10 cellular contexts compared by ENCODE assay signal in the genomic region with DNA sequence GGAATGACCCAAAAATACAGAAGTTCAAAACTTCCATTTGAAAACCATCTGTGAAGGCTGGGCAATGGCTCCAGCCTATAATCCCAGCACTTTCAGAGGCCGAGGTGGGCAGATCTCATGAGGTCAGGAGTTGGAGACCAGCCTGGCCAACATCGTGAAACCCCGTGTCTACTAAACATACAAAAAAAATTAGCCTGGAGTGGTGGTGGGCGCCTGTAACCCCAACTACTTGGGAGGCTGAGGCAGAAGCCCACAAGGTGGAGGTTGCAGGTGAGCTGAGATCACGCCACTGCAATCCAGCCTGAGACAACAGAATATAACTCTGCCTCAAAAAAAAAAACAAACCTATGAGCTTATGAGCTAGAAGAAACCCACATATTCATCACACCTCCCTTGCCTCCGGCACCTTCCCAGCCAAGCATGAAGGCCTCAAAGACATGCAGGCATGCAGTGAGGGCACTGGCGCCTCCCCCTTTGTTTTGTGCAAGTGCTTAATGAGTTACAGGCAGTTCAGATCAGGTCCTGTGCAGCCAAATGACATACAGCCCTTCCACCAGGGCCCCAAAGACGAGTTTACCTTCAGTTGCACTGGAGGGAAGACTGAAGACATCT. TPM values are rescaled to one million over a fixed set of nuclear protein-coding genes. Genes with fewer than 3 reads are reported as not detected.
DNase-seq lines count a peak whose midpoint lies in the region; ATAC-seq and TF ChIP-seq lines count a peak whose summit lies in the region.
"Had no signal": no experiment of that assay in that cellular context is flagged by ENCODE, and none has a peak within 500 bp of the region (broad histone marks: within the 10 kb centered on the region; RNA-seq: fewer than 3 reads in every experiment).

No MANE protein-coding gene starts in this region.

- H2AFZ ChIP-seq in IMR-90 (replicated peaks; ENCODE audit: low read length, poor library complexity), result peak overlapping the region; percentile 36
- H2AFZ ChIP-seq in neural cell (ENCODE audit: low read depth, low read length), result no peak overlapping the region

- H3K18ac ChIP-seq in IMR-90 (ENCODE audit: low read depth, low read length), result no peak overlapping the region

- H3K23ac ChIP-seq in IMR-90 (ENCODE audit: low read depth, low read length), result 0 out of 2 replicates have a peak overlapping the region, but pooled peaks have one; percentile 24

- H3K9me3 ChIP-seq in IMR-90 (ENCODE audit: control insufficient read depth, insufficient read depth, low read length) (no peaks in the 10 kb centered on the region), neural cell (ENCODE audit: low read length) (no peaks in the 10 kb centered on the region), prostate gland (no peaks in the 10 kb centered on the region)

- peak overlapping the region in 4 of 5 experiments; percentile 16 to 83 (median 47) for H3K27ac Mint-ChIP-seq in brain

- TF ChIP-seq RAD21 in IMR-90 (IDR thresholded peaks at IDR 0.05; ENCODE audit: low read length) (no peak), neural cell (conservative IDR thresholded peaks at IDR 0.05) (no peak)

- in situ Hi-C loops in IMR-90 (cut with MboI; ENCODE audit: low sequenced_read_pairs), result no loop called here

- H3K9ac ChIP-seq in IMR-90 (ENCODE audit: low read depth, low read length), result no peak overlapping the region
- H3K9ac ChIP-seq in neural cell (ENCODE audit: low read length), result no peak overlapping the region

- peaks cover 77% of the 10 kb centered on the region for H3K36me3 ChIP-seq in IMR-90 (ENCODE audit: control insufficient read depth, insufficient read depth, low read length)
- peaks cover 36% of the 10 kb centered on the region for H3K36me3 ChIP-seq in neural cell (ENCODE audit: insufficient read depth, low read length)
- H3K36me3 ChIP-seq in prostate gland, result peaks cover 6 to 32% of the 10 kb centered on the region in 2 donors

- intact Hi-C loops in IMR-90 (cut with micrococcal nuclease) (no loop called here), prostate gland (cut with DNase I) (no loop called here)

- H3K4me3 ChIP-seq in IMR-90 (ENCODE audit: insufficient read depth, low read depth, low read length) (no peak overlapping the region), neural cell (ENCODE audit: low read length) (no peak overlapping the region), prostate gland (no peak overlapping the region)

- H3K4me1 ChIP-seq in IMR-90 (ENCODE audit: control insufficient read depth, insufficient read depth, low read length) (peaks cover 6% of the 10 kb centered on the region), prostate gland (replicated peaks) (peaks cover 4% of the 10 kb centered on the region)

- H3K27me3 ChIP-seq in IMR-90 (ENCODE audit: control insufficient read depth, insufficient read depth, low read length) (no peaks in the 10 kb centered on the region), neural cell (ENCODE audit: insufficient read depth, low read depth, low read length) (no peaks in the 10 kb centered on the region), prostate gland (replicated peaks; ENCODE audit: insufficient read depth) (no peaks in the 10 kb centered on the region)

- peaks cover 34 to 78% of the 10 kb centered on the region in 2 experiments for H3K79me1 ChIP-seq in IMR-90 (ENCODE audit: low read depth in 1 of 2, low read length in 2 of 2)

- H4K91ac ChIP-seq in IMR-90 (ENCODE audit: insufficient read depth, low read depth, low read length), result no peak overlapping the region

- TF ChIP-seq POLR2A in IMR-90 (IDR thresholded peaks at IDR 0.05; ENCODE audit: low read depth, low read length) (no peak), prostate gland (IDR thresholded peaks at IDR 0.05) (no peak)

- TF ChIP-seq EP300 in neural cell (conservative IDR thresholded peaks at IDR 0.05; ENCODE audit: poor library complexity, severe bottlenecking), result no peak

- no peaks in the 10 kb centered on the region for H3K27me3 Mint-ChIP-seq in brain

- H2BK120ac ChIP-seq in IMR-90 (ENCODE audit: low read depth, low read length), result no peak overlapping the region

- no peaks in the 10 kb centered on the region for H3F3A ChIP-seq in neural cell (ENCODE audit: insufficient read depth, low read length, poor library complexity, severe bottlenecking)

- no peak overlapping the region for H4K5ac ChIP-seq in IMR-90 (ENCODE audit: low read depth, low read length)

- no peak overlapping the region for H3K4ac ChIP-seq in IMR-90 (ENCODE audit: low read depth, low read length)

- BruUV-seq in IMR-90 (replicated peaks; lab: Mats Ljungman, UMichigan), result no TSS peak

- no peak overlapping the region for H2AK9ac ChIP-seq in IMR-90 (replicated peaks; ENCODE audit: low read depth, low read length, poor library complexity)

- POLR2A ChIA-PET in IMR-90 (lab: Charles Lee; ENCODE audit: unreplicated experiment), result interaction anchor here (2.5 kb wide), 1 partner anchor 10 kb away, joined by 13 read pairs; a partner anchor contains a TSS

- dilution Hi-C loops in IMR-90 (cut with HindIII; ENCODE audit: low sequenced_read_pairs, unreplicated experiment), result no loop called here

- H2AK5ac ChIP-seq in IMR-90 (ENCODE audit: low read depth, low read length), result no peak overlapping the region

- H4K8ac ChIP-seq in IMR-90 (ENCODE audit: low read depth in 2 of 2, low read length in 2 of 2), result no peak overlapping the region

- ATAC-seq in IMR-90 (ENCODE audit: low read depth) (no peak), HG03469 (IDR thresholded peaks at IDR 0.05; ENCODE audit: unreplicated experiment) (no peak)

- no peak overlapping the region for H3K27ac ChIP-seq in IMR-90 (ENCODE audit: insufficient read depth, low read length)
- H3K27ac ChIP-seq in neural cell (ENCODE audit: low read length), result no peak overlapping the region
- H3K27ac ChIP-seq in prostate gland, result no peak overlapping the region

- H3K56ac ChIP-seq in IMR-90 (ENCODE audit: extremely low read depth, insufficient read depth, low read length), result no peak overlapping the region

- H3K4me3 Mint-ChIP-seq in brain, result peak overlapping the region in 1 of 5 experiments; percentile 24

- peaks cover 86% of the 10 kb centered on the region for H3K36me3 Mint-ChIP-seq in brain

- no peak overlapping the region for H3K4me2 ChIP-seq in IMR-90 (ENCODE audit: low read depth, low read length)
- no peak overlapping the region for H3K4me2 ChIP-seq in neural cell (ENCODE audit: low read length)

- peaks cover 22% of the 10 kb centered on the region for H3K79me2 ChIP-seq in neural cell (replicated peaks; ENCODE audit: insufficient read depth, low read length)

- H4K20me1 ChIP-seq in IMR-90 (ENCODE audit: insufficient read depth, low read length), result peaks cover 94% of the 10 kb centered on the region
- H4K20me1 ChIP-seq in neural cell (ENCODE audit: insufficient read depth), result peaks cover 40% of the 10 kb centered on the region

- 100% methylated on average over 1 of the region's 8 CpGs; no CpG with 5 or more reads in 1 of the 2 experiments for WGBS in IMR-90 (ENCODE audit: extremely low coverage in 2 of 2, insufficient read length in 1 of 2), 2 experiments
- 59% methylated on average over 8 of the region's 8 CpGs for WGBS in prostate gland

- no peak overlapping the region for H2BK5ac ChIP-seq in IMR-90 (ENCODE audit: low read depth, low read length, poor library complexity, severe bottlenecking)

- H3K14ac ChIP-seq in IMR-90 (replicated peaks; ENCODE audit: low read depth, low read length), result no peak overlapping the region

- no peak overlapping the region for H2BK15ac ChIP-seq in IMR-90 (ENCODE audit: low read depth, low read length)

- peak; percentile 50 for DNase-seq in DMS 273 (lab: John Stamatoyannopoulos, UW; ENCODE audit: unreplicated experiment)
- no peak for DNase-seq in DMS 273 treated with DMSO at 0.1 percent for 48 hours (lab: John Stamatoyannopoulos, UW)
- DNase-seq in IMR-90, result no peak
- no peak for DNase-seq in NK-92 treated with Interleukin-12 subunit alpha and Interleukin-12 subunit beta, amount 100 ng/mL, for 24 hours (lab: John Stamatoyannopoulos, UW)
- no peak for DNase-seq in prostate gland (ENCODE audit: low spot score)
- DNase-seq: NCI-H446; stimulated activated CD4-positive, alpha-beta T cell treated with anti-CD3 and anti-CD28 coated beads, Interleukin-4, amount 100 ng/mL, for 1 hour had no signal

- peaks cover 17% of the 10 kb centered on the region; the same call in 1 of the 2 replicates for H3K9me1 ChIP-seq in IMR-90 (ENCODE audit: insufficient read depth, low read length)

- H3K9me2 ChIP-seq in neural cell (ENCODE audit: insufficient read depth, low read length), result no peaks in the 10 kb centered on the region

- no peak overlapping the region for H2BK20ac ChIP-seq in IMR-90 (ENCODE audit: low read depth, low read length)

- CTCF ChIA-PET in IMR-90 (lab: Yijun Ruan, JAX), result no interaction called here

- H3K9me3 Mint-ChIP-seq in brain, result no peaks in the 10 kb centered on the region

- TF ChIP-seq CTCF in IMR-90 (conservative IDR thresholded peaks at IDR 0.05; ENCODE audit: low read depth, low read length) (no peak), brain (conservative IDR thresholded peaks at IDR 0.05) (no peak), neural cell (IDR thresholded peaks at IDR 0.05; ENCODE audit: poor library complexity, severe bottlenecking) (no peak), prostate gland (IDR thresholded peaks at IDR 0.05) (no peak)

- H3K4me1 Mint-ChIP-seq in brain, result peaks cover 44% of the 10 kb centered on the region

TF ChIP-seq in IMR-90, 13 proteins besides CTCF, POLR2A, EP300 and RAD21 (continues in another document):
- TF ChIP-seq CEBPB (IDR thresholded peaks at IDR 0.05; ENCODE audit: low read depth, low read length) (no peak), FOS (IDR thresholded peaks at IDR 0.05; ENCODE audit: low read depth, low read length) (no peak), MAZ (IDR thresholded peaks at IDR 0.05; ENCODE audit: borderline replicate concordance, low read depth, low read length) (no peak), RCOR1 (IDR thresholded peaks at IDR 0.05; ENCODE audit: insufficient replicate concordance, low read length) (no peak)

TF ChIP-seq in neural cell, 6 proteins besides CTCF, POLR2A, EP300 and RAD21:
- TF ChIP-seq TAF1 (IDR thresholded peaks at IDR 0.05; ENCODE audit: low read depth), result no peak
- TF ChIP-seq POLR2AphosphoS5 (IDR thresholded peaks at IDR 0.05), result peak; percentile 25
TF ChIP-seq in neural cell: peak in this region for 1.

RNA-seq across cellular contexts. Expression of a gene that starts 9.9 kb away (rescaled TPM):
- total RNA-seq in IMR-90 (2012; rRNA removed), result 300 and 735 TPM in 2 replicates
- polyA plus RNA-seq in IMR-90 (2012; rRNA removed), result 230 and 288 TPM in 2 replicates
- polyA plus RNA-seq in IMR-90 (2012; cell fraction: cytosol; rRNA removed), result 34.5 and 69.4 TPM in 2 replicates
- polyA plus RNA-seq in IMR-90 (2012; cell fraction: nucleus; rRNA removed; ENCODE audit: low replicate concordance), result 110 and 525 TPM in 2 replicates
- polyA plus RNA-seq in brain (ENCODE audit: insufficient read depth, low read depth, low replicate concordance), result 134 TPM
- 982 and 1,058 TPM in 2 replicates for polyA plus RNA-seq in neural cell
- 885 and 1,102 TPM in 2 replicates for polyA minus RNA-seq in neural cell
- 100 to 1,000 TPM; 260 to 398 TPM for total RNA-seq in prostate gland
